21 cellular contexts compared by ENCODE assay signal in the genomic region with DNA sequence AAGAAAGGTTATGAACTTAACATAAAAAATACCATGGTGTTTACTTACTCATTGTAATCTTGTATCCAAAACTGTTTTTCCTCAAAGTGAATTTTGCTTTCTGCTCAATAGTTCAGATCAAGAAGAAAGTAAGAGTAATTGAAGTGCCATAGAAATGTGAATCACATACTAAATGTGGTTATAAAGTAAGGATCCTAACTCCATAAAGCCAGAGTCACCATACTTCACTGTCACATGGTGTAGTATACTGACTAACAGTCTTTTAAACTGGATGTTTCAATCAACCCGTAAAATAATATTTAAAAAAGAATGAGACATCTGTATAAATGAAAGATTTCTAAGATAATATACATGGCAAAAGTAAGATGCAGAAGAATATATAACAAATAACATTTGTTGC.
"Had no signal": no experiment of that assay in that cellular context is flagged by ENCODE, and none has a peak within 500 bp of the region (broad histone marks: within the 10 kb centered on the region; RNA-seq: fewer than 3 reads in every experiment).

No MANE protein-coding gene starts in this region.

- H2AFZ ChIP-seq: neural progenitor cell, parathyroid adenoma had no signal

- ATAC-seq: activated CD4-positive, alpha-beta T cell treated with anti-CD3 and anti-CD28 coated beads for 36 hours; activated CD8-positive, alpha-beta memory T cell treated with anti-CD3 and anti-CD28 coated beads, Interleukin-2, amount 10 ng/mL, durations not matched to agents 7 days and 5 days; activated CD8-positive, alpha-beta T cell treated with anti-CD3 and anti-CD28 coated beads, Interleukin-2, amount 10 ng/mL, durations not matched to agents 7 days and 5 days; gastrocnemius medialis; natural killer cell had no signal

- H3K4me2 ChIP-seq: neural progenitor cell had no signal

- H3K36me3 ChIP-seq: esophagus squamous epithelium, gastrocnemius medialis, neural progenitor cell, sigmoid colon, tibial nerve had no signal

- DNase-seq: activated CD4-positive, alpha-beta T cell treated with anti-CD3 and anti-CD28 coated beads for 36 hours; activated CD4-positive, CD25-positive, alpha-beta regulatory T cell; activated CD8-positive, alpha-beta memory T cell treated with anti-CD3 and anti-CD28 coated beads, Interleukin-2, amount 10 ng/mL, durations not matched to agents 7 days and 5 days; activated CD8-positive, alpha-beta T cell treated with anti-CD3 and anti-CD28 coated beads, Interleukin-2, amount 10 ng/mL, durations not matched to agents 7 days and 5 days; activated T-cell treated with anti-CD3 and anti-CD28 coated beads, Interleukin-2, amount 50 U/mL, for 48 hours; dermis blood vessel endothelial cell; effector CD4-positive, alpha-beta T cell; esophagus squamous epithelium; gastrocnemius medialis; glutamatergic neuron; natural killer cell; occipital lobe; psoas muscle; sigmoid colon; stimulated activated CD4-positive, alpha-beta T cell treated with anti-CD3 and anti-CD28 coated beads, Interleukin-15, amount 100 ng/mL, for 24 hours; stimulated activated CD4-positive, alpha-beta T cell treated with anti-CD3 and anti-CD28 coated beads, Interleukin-2, amount 100 ng/mL, for 24 hours; stimulated activated naive CD4-positive, alpha-beta T cell; T-helper 1 cell had no signal

- H3K27me3 ChIP-seq: esophagus squamous epithelium, gastrocnemius medialis, neural progenitor cell, sigmoid colon, tibial nerve had no signal

- H3K9me3 ChIP-seq: esophagus squamous epithelium, gastrocnemius medialis, psoas muscle, sigmoid colon, tibial nerve had no signal

- H3K27ac ChIP-seq: esophagus squamous epithelium, gastrocnemius medialis, neural progenitor cell, parathyroid adenoma, psoas muscle, sigmoid colon, tibial nerve had no signal

- H3K4me3 ChIP-seq: esophagus squamous epithelium, gastrocnemius medialis, neural progenitor cell, psoas muscle, sigmoid colon, tibial nerve had no signal

- H3K9ac ChIP-seq: neural progenitor cell, parathyroid adenoma had no signal
